In genomic region chr9:71911061-71911907, GRCh38 we compare ENCODE assay signal across 8 cellular contexts. TPM values are rescaled to one million over a fixed set of nuclear protein-coding genes. Genes with fewer than 3 reads are reported as not detected.
DNase-seq lines count a peak whose midpoint lies in the region; ATAC-seq lines count a peak whose summit lies in the region.

ABHD17B (minus strand) TSS chr9:71911193; CDS start chr9:71875080, 36,113 bp downstream.
C9orf85 (plus strand) TSS chr9:71911639; CDS start chr9:71911735, 96 bp downstream.

- H3K4me1 Mint-ChIP-seq in dendritic cell treated with granulocyte-macrophage colony-stimulating factor and Interleukin-4, amounts not matched to agents 40 ng/mL and 50 ng/mL, for 4 days (ENCODE audit: low read depth) = peaks cover 44% of the 10 kb centered on the region

- peak; percentile 96 to 100 (median 99) for DNase-seq in C1 segment of cervical spinal cord (lab: John Stamatoyannopoulos, UW)
- DNase-seq in NCI-H748 treated with DMSO at 0.1 percent for 48 hours (lab: John Stamatoyannopoulos, UW) = peak; percentile 97
- DNase-seq in activated CD4-positive, alpha-beta T cell treated with anti-CD3 and anti-CD28 coated beads, Interleukin-2, amount 50 U/mL, for 4 hours = peak; percentile 95
- DNase-seq in left lobe of liver (ENCODE audit: low spot score) = peak; percentile 99
- DNase-seq in stimulated activated CD4-positive, alpha-beta T cell treated with anti-CD3 and anti-CD28 coated beads, Interleukin-2, amount 100 ng/mL, for 4 hours (ENCODE audit: low read depth) = peak; percentile 94

- peak within 1 kb of the TSS; percentile 90 for H3K4me3 Mint-ChIP-seq in dendritic cell treated with granulocyte-macrophage colony-stimulating factor and Interleukin-4, amounts not matched to agents 40 ng/mL and 50 ng/mL, for 4 days

- no peaks in the 10 kb centered on the region for H3K27me3 Mint-ChIP-seq in dendritic cell treated with granulocyte-macrophage colony-stimulating factor and Interleukin-4, amounts not matched to agents 40 ng/mL and 50 ng/mL, for 4 days

- no peaks in the 10 kb centered on the region for H3K9me3 Mint-ChIP-seq in dendritic cell treated with granulocyte-macrophage colony-stimulating factor and Interleukin-4, amounts not matched to agents 40 ng/mL and 50 ng/mL, for 4 days

- ATAC-seq in GM19372 (IDR thresholded peaks at IDR 0.05; ENCODE audit: low read depth, unreplicated experiment) (peak; percentile 91), HG03558 (IDR thresholded peaks at IDR 0.05; ENCODE audit: extremely low read depth, unreplicated experiment) (peak; percentile 87), left lobe of liver (peak; percentile 89)

- H3K27ac Mint-ChIP-seq in dendritic cell treated with granulocyte-macrophage colony-stimulating factor and Interleukin-4, amounts not matched to agents 40 ng/mL and 50 ng/mL, for 4 days = peak within 1 kb of the TSS; percentile 95

- intact Hi-C loops in dendritic cell treated with granulocyte-macrophage colony-stimulating factor and Interleukin-4, amounts not matched to agents 40 ng/mL and 50 ng/mL, for 4 days (cut with micrococcal nuclease) = loop anchor here (5.0 to 10.0 kb wide), 3 partner anchors 89 to 1496 kb away; partner anchors contain the start of genes CEMIP2 and KLF9

- H3K36me3 Mint-ChIP-seq in dendritic cell treated with granulocyte-macrophage colony-stimulating factor and Interleukin-4, amounts not matched to agents 40 ng/mL and 50 ng/mL, for 4 days (ENCODE audit: low read depth) = peaks cover 21% of the 10 kb centered on the region

RNA-seq across cellular contexts. Expression of gene ABHD17B, which starts in this region (rescaled TPM):
- total RNA-seq in left lobe of liver = 10.9 TPM

RNA-seq across cellular contexts. Expression of gene C9orf85, which starts in this region (rescaled TPM):
- total RNA-seq in left lobe of liver = 5.1 TPM

Comparison
In these comparisons a context has a peak if more than half of its experiments do, and no peak if none do; other contexts are left out.
1. Peak in every context shown above with its lines: DNase-seq and ATAC-seq.